In the genomic region with DNA sequence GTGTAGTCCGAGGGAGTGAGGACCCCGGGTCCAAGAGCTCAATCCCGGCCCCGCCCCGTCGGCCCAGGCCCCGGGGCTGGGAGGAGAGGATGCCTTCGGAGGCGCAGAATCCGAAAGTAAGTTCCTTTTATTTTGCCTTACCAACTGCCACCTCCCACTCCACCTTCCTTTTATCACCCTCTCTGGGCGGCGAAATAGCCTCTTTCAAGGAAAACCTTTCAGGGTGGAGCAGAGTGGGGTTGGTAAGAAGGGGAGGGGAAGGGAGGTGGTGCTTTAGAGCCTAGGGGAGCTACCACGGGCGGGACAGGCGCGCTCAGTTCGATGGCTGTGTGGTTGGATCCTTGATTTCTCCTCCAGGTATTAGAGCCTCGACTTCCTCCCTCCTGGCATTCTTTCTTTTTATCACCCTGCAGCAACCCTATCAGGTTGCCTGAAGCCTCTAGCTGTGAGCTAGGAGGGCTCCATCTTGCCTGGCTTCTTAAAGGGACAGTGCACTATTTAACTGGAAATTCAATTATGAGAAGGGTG, we compare ENCODE assay signal across 8 cellular contexts.
DNase-seq lines count a peak whose midpoint lies in the region; ATAC-seq and TF ChIP-seq lines count a peak whose summit lies in the region.

No MANE protein-coding gene starts in this region.

- peak overlapping the region; percentile 99 for H2AFZ ChIP-seq in PC-3 (ENCODE audit: low read length)

- H3K4me3 Mint-ChIP-seq in stimulated activated naive B cell treated with anti-CD40 and anti-IgM and Interleukin-4, amounts not matched to agents 10 μg/mL and 1 μg/mL and 100 μg/mL, for 72 hours, result peak overlapping the region; percentile 93 to 97

- no peak for TF ChIP-seq CTCF in PC-3 (conservative IDR thresholded peaks at IDR 0.05; ENCODE audit: low read depth, low read length)

- no peaks in the 10 kb centered on the region for H3K9me3 ChIP-seq in PC-3 (ENCODE audit: low read length)

- H3K4me3 ChIP-seq in PC-3 (ENCODE audit: low read length), result peak overlapping the region; percentile 86

- peaks cover 7% of the 10 kb centered on the region for H3K4me1 ChIP-seq in PC-3 (ENCODE audit: insufficient read depth, low read length)

- H3K9me3 Mint-ChIP-seq in stimulated activated naive B cell treated with anti-CD40 and anti-IgM and Interleukin-4, amounts not matched to agents 10 μg/mL and 1 μg/mL and 100 μg/mL, for 72 hours, result no peaks in the 10 kb centered on the region

- H3K27ac Mint-ChIP-seq in stimulated activated naive B cell treated with anti-CD40 and anti-IgM and Interleukin-4, amounts not matched to agents 10 μg/mL and 1 μg/mL and 100 μg/mL, for 72 hours, result peak overlapping the region; percentile 87

- peaks cover 0 to 1% of the 10 kb centered on the region in 2 donors for H3K36me3 Mint-ChIP-seq in stimulated activated naive B cell treated with anti-CD40 and anti-IgM and Interleukin-4, amounts not matched to agents 10 μg/mL and 1 μg/mL and 100 μg/mL, for 72 hours

- intact Hi-C loops in PC-3 (cut with micrococcal nuclease), result loop anchor here (1.0 to 5.0 kb wide), 2 partner anchors 191 to 819 kb away; a partner anchor contains a TSS

- BruUV-seq in PC-3 (replicated peaks; lab: Mats Ljungman, UMichigan), result TSS peak; percentile 42

- peak overlapping the region; percentile 27 for H3K27ac ChIP-seq in PC-3 (ENCODE audit: low read length)

- H3F3A ChIP-seq in PC-3 (ENCODE audit: low read length, unreplicated experiment), result no peaks in the 10 kb centered on the region

- no peaks in the 10 kb centered on the region for H3K9me2 ChIP-seq in PC-3 (replicated peaks; ENCODE audit: low read length)

- peaks cover 0 to 13% of the 10 kb centered on the region in 2 donors for H3K27me3 Mint-ChIP-seq in stimulated activated naive B cell treated with anti-CD40 and anti-IgM and Interleukin-4, amounts not matched to agents 10 μg/mL and 1 μg/mL and 100 μg/mL, for 72 hours

- H4K20me1 ChIP-seq in PC-3 (ENCODE audit: low read length), result no peaks in the 10 kb centered on the region

- CTCF ChIA-PET in PC-3 (lab: Charles Lee), result no interaction called here

- DNase-seq in activated CD4-positive, alpha-beta T cell treated with anti-CD3 and anti-CD28 coated beads for 48 hours, result peak; percentile 5
- no peak for DNase-seq in activated CD4-positive, alpha-beta T cell treated with anti-CD3 and anti-CD28 coated beads for 4 hours
- DNase-seq in PC-3 (peak; percentile 52), cerebellum (ENCODE audit: low spot score) (peak; percentile 3), left kidney (ENCODE audit: low read depth, low spot score) (peak; percentile 66), SIG-M5 treated with dmso at 0.1 percent for 504 hours (lab: John Stamatoyannopoulos, UW; ENCODE audit: unreplicated experiment) (no peak)
- peak; percentile 4 for DNase-seq in stimulated activated naive B cell treated with anti-CD40 and anti-IgM and Interleukin-4, amounts not matched to agents 10 μg/mL and 1 μg/mL and 100 μg/mL, for 72 hours

- H3K36me3 ChIP-seq in PC-3 (ENCODE audit: low read depth, low read length), result no peaks in the 10 kb centered on the region

- H3K27me3 ChIP-seq in PC-3 (ENCODE audit: low read length), result no peaks in the 10 kb centered on the region

- H3K4me1 Mint-ChIP-seq in stimulated activated naive B cell treated with anti-CD40 and anti-IgM and Interleukin-4, amounts not matched to agents 10 μg/mL and 1 μg/mL and 100 μg/mL, for 72 hours, result peaks cover 10 to 21% of the 10 kb centered on the region in 2 donors

- POLR2A ChIA-PET in PC-3 (lab: Charles Lee; ENCODE audit: unreplicated experiment), result no interaction called here

- no peaks in the 10 kb centered on the region for H3K79me2 ChIP-seq in PC-3 (ENCODE audit: low read length)

- H3K9ac ChIP-seq in PC-3 (ENCODE audit: low read length), result peak overlapping the region; percentile 60

- peak; percentile 66 for ATAC-seq in HG02798 (IDR thresholded peaks at IDR 0.05; ENCODE audit: poor library complexity, unreplicated experiment)
- ATAC-seq in PC-3, result peak; percentile 74
- peak; percentile 71 to 73 for ATAC-seq in stimulated activated naive B cell treated with anti-CD40 and anti-IgM and Interleukin-4, amounts not matched to agents 10 μg/mL and 1 μg/mL and 100 μg/mL, for 72 hours (replicated peaks)

- peak overlapping the region; percentile 97 for H3K4me2 ChIP-seq in PC-3 (ENCODE audit: low read length)

Comparison
In these comparisons a context has a peak if more than half of its experiments do, and no peak if none do; other contexts are left out.
1. DNase-seq: peak in activated CD4-positive, alpha-beta T cell treated with anti-CD3 and anti-CD28 coated beads for 48 hours (single experiment), PC-3 (single experiment), cerebellum (single experiment), left kidney (single experiment) and stimulated activated naive B cell treated with anti-CD40 and anti-IgM and Interleukin-4, amounts not matched to agents 10 μg/mL and 1 μg/mL and 100 μg/mL, for 72 hours (single experiment); none in activated CD4-positive, alpha-beta T cell treated with anti-CD3 and anti-CD28 coated beads for 4 hours (0 of 2) and SIG-M5 treated with dmso at 0.1 percent for 504 hours (single experiment).
2. Peak in every context shown above with its lines, with median percentiles within 50 percentile points of each other: ATAC-seq.